Comparison of ENCODE assay signal across 1 cellular context in the genomic region with DNA sequence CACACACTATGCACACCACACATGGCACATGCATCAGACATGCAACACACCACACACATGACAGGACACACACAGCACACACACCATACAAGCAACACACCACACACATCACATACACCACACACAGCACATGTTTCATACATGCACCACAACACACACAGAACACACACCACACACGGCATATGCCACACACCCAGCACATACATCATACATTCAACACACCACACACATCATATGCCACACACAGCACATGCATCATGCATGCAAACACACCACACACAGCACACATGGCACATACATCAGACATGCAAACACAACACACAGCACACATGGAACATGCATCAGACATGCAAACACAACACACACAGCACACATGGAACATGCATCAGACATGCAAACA.
TF ChIP-seq lines count a peak whose summit lies in the region.

No MANE protein-coding gene starts in this region.

TF ChIP-seq in K562, 482 proteins besides CTCF, POLR2A, EP300 and RAD21 (continued from another document):
- no peak for TF ChIP-seq NCOA2 (IDR thresholded peaks at IDR 0.05; ENCODE audit: partially characterized antibody in 2 of 2)
TF ChIP-seq in K562: peak in this region for 1.
